Comparison of ENCODE assay signal across 14 cellular contexts in the genomic region with DNA sequence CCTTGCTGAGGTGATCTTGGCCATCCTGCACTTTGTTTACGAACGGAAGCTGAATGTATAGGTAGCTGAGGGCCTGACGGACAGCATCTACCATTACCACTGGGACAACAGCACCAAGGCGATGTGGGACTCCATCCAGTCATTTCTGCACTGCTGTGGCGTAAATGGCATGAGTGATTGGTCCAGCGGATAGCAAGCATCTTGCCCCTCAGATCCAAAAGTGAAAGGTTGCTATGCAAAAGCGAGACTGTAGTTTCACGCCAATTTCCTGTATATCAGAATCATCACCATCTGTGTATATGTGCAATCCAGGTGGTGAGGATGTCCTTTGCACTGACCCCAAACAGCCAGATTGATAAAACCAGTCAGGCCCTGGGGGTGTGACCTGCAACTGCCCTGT. TPM values are rescaled to one million over a fixed set of nuclear protein-coding genes. Genes with fewer than 3 reads are reported as not detected.
A peak's percentile ranks its signal among the peaks of the same experiment; 100 is the strongest.
DNase-seq lines count a peak whose midpoint lies in the region; ATAC-seq and TF ChIP-seq lines count a peak whose summit lies in the region.
"Had no signal": no experiment of that assay in that cellular context is flagged by ENCODE, and none has a peak within 500 bp of the region (broad histone marks: within the 10 kb centered on the region; RNA-seq: fewer than 3 reads in every experiment).

No MANE protein-coding gene starts in this region.

- no peak for TF ChIP-seq CTCF in chondrocyte (IDR thresholded peaks at IDR 0.05)

- H3K27me3 Mint-ChIP-seq in chondrocyte (ENCODE audit: low read depth) = no peaks in the 10 kb centered on the region

- no peaks in the 10 kb centered on the region for H3K9me3 Mint-ChIP-seq in chondrocyte (ENCODE audit: low read depth)
- H3K9me3 Mint-ChIP-seq: activated T-cell treated with anti-CD3 and anti-CD28 coated beads, Interleukin-2, amount 50 U/mL, for 72 hours had no signal

- peak overlapping the region; percentile 74 for H3K27ac Mint-ChIP-seq in chondrocyte (ENCODE audit: unreplicated experiment)

- ATAC-seq in GM18858 (IDR thresholded peaks at IDR 0.05; ENCODE audit: unreplicated experiment) = peak; percentile 34
- ATAC-seq in GM21367 (IDR thresholded peaks at IDR 0.05; ENCODE audit: unreplicated experiment) = peak; percentile 33
- ATAC-seq in HG03095 (IDR thresholded peaks at IDR 0.05; ENCODE audit: unreplicated experiment) = peak; percentile 38
- ATAC-seq: activated T-cell treated with anti-CD3 and anti-CD28 coated beads, Interleukin-2, amount 50 U/mL, for 72 hours; lower lobe of right lung had no signal

- H3K4me3 Mint-ChIP-seq in chondrocyte (ENCODE audit: unreplicated experiment) = no peak overlapping the region

- DNase-seq in chondrocyte (ENCODE audit: low spot score) (no peak), HCEC 1CT (no peak), MV-4-11 (lab: John Stamatoyannopoulos, UW) (no peak), NCI-H2171 (lab: John Stamatoyannopoulos, UW) (no peak)
- DNase-seq in activated CD4-positive, CD25-positive, alpha-beta regulatory T cell (lab: John Stamatoyannopoulos, UW) = no peak
- DNase-seq: activated CD4-positive, CD25-positive, alpha-beta regulatory T cell treated with anti-CD3 and anti-CD28 coated beads, Interleukin-2, amount 50 U/mL, for 72 hours; activated T-cell treated with anti-CD3 and anti-CD28 coated beads, Interleukin-2, amount 50 U/mL, for 72 hours; lower lobe of right lung; NCI-H1105; NCI-H524; Peyer's patch had no signal

- no peaks in the 10 kb centered on the region for H3K36me3 Mint-ChIP-seq in chondrocyte (ENCODE audit: low read depth)

- H3K4me1 Mint-ChIP-seq in chondrocyte (ENCODE audit: low read depth) = peaks cover 13% of the 10 kb centered on the region

RNA-seq across cellular contexts. Expression of a gene that starts 4.2 kb away (rescaled TPM):
- total RNA-seq in chondrocyte = 54.9 to 59.9 TPM (median 59.5 TPM) in 3 replicates
